Comparison of ENCODE assay signal across 8 cellular contexts in the genomic region with DNA sequence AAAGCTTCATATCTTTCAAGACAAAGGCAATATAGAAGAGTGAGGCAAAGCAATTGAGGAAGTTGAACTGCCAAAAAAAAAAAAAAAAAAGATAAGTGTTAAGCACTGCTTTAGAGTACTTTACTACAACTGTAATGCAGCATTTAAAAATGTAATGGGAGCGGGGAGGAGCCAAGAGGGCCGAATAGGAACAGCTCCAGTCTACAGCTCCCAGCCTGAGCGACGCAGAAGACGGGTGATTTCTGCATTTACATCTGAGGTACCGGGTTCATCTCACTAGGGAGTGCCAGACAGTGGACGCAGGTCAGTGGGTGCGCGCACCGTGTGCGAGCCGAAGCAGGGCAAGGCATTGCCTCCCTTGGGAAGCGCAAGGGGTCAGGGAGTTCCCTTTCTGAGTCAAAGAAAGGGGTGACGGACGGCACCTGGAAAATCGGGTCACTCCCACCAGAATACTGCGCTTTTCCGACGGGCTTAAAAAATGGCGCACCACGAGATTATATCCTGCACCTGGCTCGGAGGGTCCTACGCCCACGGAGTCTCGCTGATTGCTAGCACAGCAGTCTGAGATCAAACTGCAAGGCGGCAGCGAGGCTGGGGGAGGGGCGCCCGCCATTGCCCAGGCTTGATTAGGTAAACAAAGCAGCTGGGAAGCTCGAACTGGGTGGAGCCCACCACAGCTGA. TPM values are rescaled to one million over a fixed set of nuclear protein-coding genes. Genes with fewer than 3 reads are reported as not detected.
DNase-seq lines count a peak whose midpoint lies in the region; ATAC-seq and TF ChIP-seq lines count a peak whose summit lies in the region.
"Not testable (repeated sequence)": the region's sequence is repeated elsewhere in the genome, so short reads cannot be mapped to it uniquely, and the experiment has no call there.

No MANE protein-coding gene starts in this region.

- peak; percentile 41 to 56 for DNase-seq in Caco-2
- not testable (repeated sequence) for DNase-seq in HCT116 (ENCODE audit: low read depth, low spot score); chondrocyte (ENCODE audit: low spot score); glutamatergic neuron; mesothelial cell of epicardium (ENCODE audit: low spot score in 2 of 2, unreplicated experiment in 2 of 2); osteocyte (ENCODE audit: extremely low spot score, unreplicated experiment)
- DNase-seq in NCI-H1417 (lab: John Stamatoyannopoulos, UW) = peak in 2 of 3 experiments; percentile 11 to 46
- peak; percentile 26 for DNase-seq in SW480 (ENCODE audit: low spot score)

- H3K27me3 ChIP-seq in Caco-2 (replicated peaks; ENCODE audit: control insufficient read depth, insufficient read depth, low read length); HCT116 (ENCODE audit: insufficient read depth, low read length): not testable (repeated sequence)

- intact Hi-C loops in Caco-2 (cut with micrococcal nuclease; ENCODE audit: unreplicated experiment); HCT116 (cut with micrococcal nuclease): not testable (repeated sequence)

- H3K4me1 ChIP-seq in Caco-2; HCT116 (ENCODE audit: control insufficient read depth in 1 of 2, insufficient read depth in 2 of 2, low read length in 2 of 2): not testable (repeated sequence)

- not testable (repeated sequence) for H3K36me3 Mint-ChIP-seq in Caco-2 (ENCODE audit: insufficient read depth, unreplicated experiment); chondrocyte (ENCODE audit: low read depth); glutamatergic neuron (ENCODE audit: unreplicated experiment); osteocyte (ENCODE audit: unreplicated experiment)
- peaks cover 22% of the 10 kb centered on the region for H3K36me3 Mint-ChIP-seq in mesothelial cell of epicardium

- POLR2A ChIA-PET in Caco-2 (lab: Charles Lee) = not testable (repeated sequence)
- POLR2A ChIA-PET in HCT116 (lab: Charles Lee) = interaction anchor here (0.6 kb wide), 1 partner anchor 41 kb away, joined by 3 read pairs; no protein-coding TSS in a partner anchor

- not testable (repeated sequence) for H3K79me2 ChIP-seq in HCT116 (ENCODE audit: insufficient read depth, low read length)

- H3K27ac ChIP-seq in HCT116 (ENCODE audit: low read depth, low read length) = not testable (repeated sequence)

- H3K36me3 ChIP-seq in Caco-2 (ENCODE audit: control insufficient read depth, insufficient read depth, low read length); HCT116 (ENCODE audit: control insufficient read depth in 1 of 2, insufficient read depth in 2 of 2, low read length in 2 of 2): not testable (repeated sequence)

- peak overlapping the region; percentile 38 for H3K4me3 ChIP-seq in Caco-2 (ENCODE audit: low read depth, low read length)
- H3K4me3 ChIP-seq in HCT116 (replicated peaks in 1 of 2; ENCODE audit: low read depth in 1 of 2, low read length in 2 of 2) = peak overlapping the region; percentile 38 to 46

- RAD21 ChIA-PET in HCT116 (lab: Charles Lee; ENCODE audit: low non-redundant PET in 1 of 2, low total read pairs in 2 of 2, uncharacterized antibody in 2 of 2, unreplicated experiment in 2 of 2) = not testable (repeated sequence)

- H4K20me1 ChIP-seq in HCT116 (ENCODE audit: insufficient read depth) = not testable (repeated sequence)

- CTCF ChIA-PET in Caco-2 (lab: Charles Lee) = interaction anchor here (0.7 kb wide), 1 partner anchor 194 kb away, joined by 6 read pairs; no protein-coding TSS in a partner anchor
- CTCF ChIA-PET in HCT116 (lab: Charles Lee) = not testable (repeated sequence)

- H3K4me3 Mint-ChIP-seq in Caco-2 (ENCODE audit: unreplicated experiment) (peak overlapping the region; percentile 83), chondrocyte (ENCODE audit: unreplicated experiment) (peak overlapping the region; percentile 60), glutamatergic neuron (ENCODE audit: unreplicated experiment) (peak overlapping the region; percentile 60), mesothelial cell of epicardium (peak overlapping the region; percentile 65), osteocyte (ENCODE audit: unreplicated experiment) (peak overlapping the region; percentile 40)

- peak overlapping the region; percentile 71 for H3K4me2 ChIP-seq in HCT116 (ENCODE audit: low read length)

- not testable (repeated sequence) for TF ChIP-seq POLR2A in HCT116 (IDR thresholded peaks at IDR 0.05; ENCODE audit: borderline replicate concordance, extremely low read depth, insufficient read depth, insufficient read length)

- TF ChIP-seq RAD21 in HCT116 (IDR thresholded peaks at IDR 0.05; ENCODE audit: low read depth) = not testable (repeated sequence)

- peak; percentile 75 for ATAC-seq in HCT116

- 0 out of 2 replicates have a peak overlapping the region, but pooled peaks have one; percentile 23 for H3K9ac ChIP-seq in HCT116 (ENCODE audit: low read length)

- BruUV-seq in Caco-2 (replicated peaks; lab: Mats Ljungman, UMichigan); HCT116 (replicated peaks; lab: Mats Ljungman, UMichigan): not testable (repeated sequence)

- not testable (repeated sequence) for H3K9me3 ChIP-seq in Caco-2; HCT116 (ENCODE audit: control insufficient read depth in 1 of 2, insufficient read depth in 1 of 2, low read depth in 1 of 2, low read length in 2 of 2)

- not testable (repeated sequence) for H2AFZ ChIP-seq in HCT116 (ENCODE audit: low read depth, low read length, poor library complexity, severe bottlenecking)

- not testable (repeated sequence) for TF ChIP-seq CTCF in Caco-2 (IDR thresholded peaks at IDR 0.05; ENCODE audit: insufficient read depth in 1 of 2, low read depth in 1 of 2, low read length in 1 of 2, severe bottlenecking in 1 of 2, unreplicated experiment in 1 of 2); HCT116 (IDR thresholded peaks at IDR 0.05 in 2 of 3, conservative IDR thresholded peaks at IDR 0.05 in 1 of 3; ENCODE audit: borderline replicate concordance in 1 of 3, insufficient read depth in 1 of 3, low read depth in 2 of 3, low read length in 2 of 3); chondrocyte (IDR thresholded peaks at IDR 0.05); glutamatergic neuron (IDR thresholded peaks at IDR 0.05; ENCODE audit: partially characterized antibody, unreplicated experiment); mesothelial cell of epicardium (IDR thresholded peaks at IDR 0.05; ENCODE audit: unreplicated experiment); osteocyte (IDR thresholded peaks at IDR 0.05)

- peak overlapping the region; percentile 83 for H3K27ac Mint-ChIP-seq in Caco-2 (ENCODE audit: unreplicated experiment)
- peak overlapping the region; percentile 70 for H3K27ac Mint-ChIP-seq in chondrocyte (ENCODE audit: unreplicated experiment)
- peak overlapping the region; percentile 75 for H3K27ac Mint-ChIP-seq in glutamatergic neuron (ENCODE audit: unreplicated experiment)
- H3K27ac Mint-ChIP-seq in mesothelial cell of epicardium = peak overlapping the region; percentile 43
- H3K27ac Mint-ChIP-seq in osteocyte (ENCODE audit: unreplicated experiment) = not testable (repeated sequence)

- H3K27me3 Mint-ChIP-seq in Caco-2 (ENCODE audit: insufficient read depth, unreplicated experiment); chondrocyte (ENCODE audit: low read depth); glutamatergic neuron (ENCODE audit: unreplicated experiment); mesothelial cell of epicardium (ENCODE audit: low read depth); osteocyte (ENCODE audit: unreplicated experiment): not testable (repeated sequence)

- not testable (repeated sequence) for H3K9me2 ChIP-seq in HCT116 (ENCODE audit: insufficient read depth)

- H3K9me3 Mint-ChIP-seq in Caco-2 (ENCODE audit: unreplicated experiment); chondrocyte (ENCODE audit: low read depth); glutamatergic neuron (ENCODE audit: unreplicated experiment); mesothelial cell of epicardium; osteocyte (ENCODE audit: unreplicated experiment): not testable (repeated sequence)

- not testable (repeated sequence) for H3K4me1 Mint-ChIP-seq in Caco-2 (ENCODE audit: low read depth, unreplicated experiment); chondrocyte (ENCODE audit: low read depth); glutamatergic neuron (ENCODE audit: low read depth, unreplicated experiment); mesothelial cell of epicardium; osteocyte (ENCODE audit: unreplicated experiment)

RNA-seq across cellular contexts. Expression of a gene that starts 56.0 kb away (rescaled TPM):
- total RNA-seq in Caco-2 (2022) (24.1 and 27.6 TPM in 2 replicates), HCT116 (2021; ENCODE audit: unreplicated experiment) (13.3 TPM), chondrocyte (47.4 to 56.9 TPM (median 55.5 TPM) in 3 replicates), glutamatergic neuron (ENCODE audit: unreplicated experiment) (44.9 TPM), mesothelial cell of epicardium (27.1 to 30.5 TPM (median 29.8 TPM) in 3 replicates), osteocyte (32.8 and 33.9 TPM in 2 replicates)
- polyA plus RNA-seq in HCT116 (2012) = 6.7 and 8.3 TPM in 2 replicates
